ENCODE assay signal across 9 cellular contexts in genomic region chr11:72079776-72080325, GRCh38. TPM values are rescaled to one million over a fixed set of nuclear protein-coding genes. Genes with fewer than 3 reads are reported as not detected.
A peak's percentile ranks its signal among the peaks of the same experiment; 100 is the strongest.
DNase-seq lines count a peak whose midpoint lies in the region; ATAC-seq and TF ChIP-seq lines count a peak whose summit lies in the region.
"Had no signal": no experiment of that assay in that cellular context is flagged by ENCODE, and none has a peak within 500 bp of the region (broad histone marks: within the 10 kb centered on the region; RNA-seq: fewer than 3 reads in every experiment).

No MANE protein-coding gene starts in this region.

- intact Hi-C loops in body of pancreas (cut with DNase I) (no loop called here), left colon (cut with DNase I, micrococcal nuclease) (loop anchor here in 1 of 2 donors (1.0 kb wide), 1 partner anchor 41 kb away; no protein-coding TSS in a partner anchor)

- peak overlapping the region; percentile 92 for H3K27ac ChIP-seq in DND-41 (ENCODE audit: low read length)
- H3K27ac ChIP-seq in body of pancreas = peak overlapping the region; percentile 72 to 96 (median 90)
- H3K27ac ChIP-seq in suprapubic skin = peak overlapping the region; percentile 86

- 1 to 2% methylated on average over 16 of the region's 16 CpGs for WGBS in body of pancreas, 2 donors
- WGBS in suprapubic skin = 3% methylated on average over 16 of the region's 16 CpGs

- TF ChIP-seq POLR2A in body of pancreas (IDR thresholded peaks at IDR 0.05) (no peak), suprapubic skin (IDR thresholded peaks at IDR 0.05) (no peak)

- H3K27me3 ChIP-seq in DND-41 (ENCODE audit: insufficient read depth, low read length, poor library complexity) (no peaks in the 10 kb centered on the region), body of pancreas (no peaks in the 10 kb centered on the region), suprapubic skin (no peaks in the 10 kb centered on the region)

- H4K20me1 ChIP-seq in DND-41 (ENCODE audit: insufficient read depth, low read length) = peaks cover 23% of the 10 kb centered on the region

- H3K4me1 ChIP-seq in DND-41 (ENCODE audit: insufficient read depth, low read length) (peaks cover 36% of the 10 kb centered on the region), body of pancreas (peaks cover 25% of the 10 kb centered on the region), suprapubic skin (peaks cover 48% of the 10 kb centered on the region)

- peak overlapping the region; percentile 81 for H2AFZ ChIP-seq in DND-41 (ENCODE audit: low read depth, low read length)

- H3K9me3 ChIP-seq in DND-41 (ENCODE audit: insufficient read depth, low read length, severe bottlenecking) = no peaks in the 10 kb centered on the region
- no peaks in the 10 kb centered on the region for H3K9me3 ChIP-seq in body of pancreas
- no peaks in the 10 kb centered on the region for H3K9me3 ChIP-seq in suprapubic skin

- H3K36me3 ChIP-seq in DND-41 (ENCODE audit: insufficient read depth, low read length) (peaks cover 17% of the 10 kb centered on the region), body of pancreas (replicated peaks in 1 of 2; ENCODE audit: insufficient read depth in 1 of 2, low read depth in 2 of 2) (no peaks in the 10 kb centered on the region), suprapubic skin (no peaks in the 10 kb centered on the region)

- ATAC-seq in DND-41 (ENCODE audit: insufficient read depth, low read depth) = peak; percentile 42
- ATAC-seq in body of pancreas = peak; percentile 37
- ATAC-seq in left colon = peak; percentile 46
- no peak for ATAC-seq in GM18870 (IDR thresholded peaks at IDR 0.05; ENCODE audit: unreplicated experiment)

- H3K9ac ChIP-seq in DND-41 (ENCODE audit: low read depth, low read length) = peak overlapping the region; percentile 81

- peak overlapping the region; percentile 86 to 96 for H3K4me3 ChIP-seq in DND-41 (ENCODE audit: low read depth in 1 of 2, low read length in 2 of 2)
- H3K4me3 ChIP-seq in LNCaP clone FGC (ENCODE audit: low read depth, low read length) = peak overlapping the region; percentile 71
- peak overlapping the region; percentile 58 to 79 for H3K4me3 ChIP-seq in body of pancreas
- H3K4me3 ChIP-seq in suprapubic skin = peak overlapping the region; percentile 66

- TF ChIP-seq EP300 in suprapubic skin (IDR thresholded peaks at IDR 0.05) = no peak

- H3K79me2 ChIP-seq in DND-41 (ENCODE audit: insufficient read depth, low read length) = peaks cover 54% of the 10 kb centered on the region

- DNase-seq in DND-41 (no peak), LNCaP clone FGC (ENCODE audit: low read depth) (peak; percentile 75), body of pancreas (peak; percentile 19 to 37 (median 32)), left colon (peak in 1 of 2 donors; percentile 53), suprapubic skin (ENCODE audit: low spot score in 2 of 2) (no peak), NCI-H2107 treated with DMSO at 0.1 percent for 48 hours (lab: John Stamatoyannopoulos, UW; ENCODE audit: unreplicated experiment) (no peak)
- DNase-seq in activated effector memory CD4-positive, alpha-beta T cell treated with anti-CD3 and anti-CD28 coated beads, Interleukin-2, amount 50 U/mL, for 16 hours = no peak

- TF ChIP-seq CTCF in DND-41 (IDR thresholded peaks at IDR 0.05; ENCODE audit: borderline replicate concordance, extremely low read depth, low read length, poor library complexity, severe bottlenecking) (no peak), LNCaP clone FGC (IDR thresholded peaks at IDR 0.05; ENCODE audit: control insufficient read depth, extremely low read depth, insufficient read depth) (no peak), body of pancreas (IDR thresholded peaks at IDR 0.05) (no peak), suprapubic skin (IDR thresholded peaks at IDR 0.05) (no peak)

- peak overlapping the region; percentile 95 for H3K4me2 ChIP-seq in DND-41 (ENCODE audit: insufficient read depth, low read length)

RNA-seq across cellular contexts. Expression of gene NUMA1, which starts 0.5 kb away (rescaled TPM):
- total RNA-seq in body of pancreas (100 to 1,000 TPM; 173 to 191 TPM), left colon (100 to 1,000 TPM; 157 to 183 TPM), suprapubic skin (100 to 1,000 TPM; 296 to 845 (median 452) TPM)

RNA-seq across cellular contexts. Expression of gene LRRC51, which starts 0.8 kb away (rescaled TPM):
- 1 to 10 TPM; 2.3 to 9.9 TPM for total RNA-seq in body of pancreas
- total RNA-seq in left colon = 10 to 100 TPM in 1 of 2 donors, 1 to 10 TPM in 1; 8.0 to 10.1 TPM
- total RNA-seq in suprapubic skin = 1 to 10 TPM; 3.7 to 9.9 (median 6.6) TPM

RNA-seq across cellular contexts. Expression of gene LAMTOR1, which starts 23.2 kb away (rescaled TPM):
- total RNA-seq in body of pancreas (10 to 100 TPM; 65.6 to 66.9 TPM), left colon (100 to 1,000 TPM in 1 of 2 donors, 10 to 100 TPM in 1; 96.8 to 102 TPM), suprapubic skin (100 to 1,000 TPM in 2 of 4 donors, 10 to 100 TPM in 2; 64.5 to 111 (median 101) TPM)

RNA-seq across cellular contexts. Expression of gene TOMT, which starts 25.9 kb away (rescaled TPM):
- total RNA-seq in body of pancreas (not detected), left colon (not detected), suprapubic skin (not detected)
- total RNA-seq: SK-MEL-5 had no signal

RNA-seq across cellular contexts. Expression of gene ANAPC15, which starts 32.6 kb away (rescaled TPM):
- total RNA-seq in body of pancreas (10 to 100 TPM; 14.2 to 22.1 TPM), left colon (10 to 100 TPM; 44.2 to 49.8 TPM), suprapubic skin (10 to 100 TPM; 20.6 to 32.1 (median 25.6) TPM)

Comparison
In these comparisons a context has a peak if more than half of its experiments do, and no peak if none do; other contexts are left out.
1. DNase-seq: peak in LNCaP clone FGC (single experiment) and body of pancreas (4 of 4); none in DND-41 (single experiment), suprapubic skin (0 of 2), activated effector memory CD4-positive, alpha-beta T cell treated with anti-CD3 and anti-CD28 coated beads, Interleukin-2, amount 50 U/mL, for 16 hours (single experiment) and NCI-H2107 treated with DMSO at 0.1 percent for 48 hours (single experiment).
2. Peak in every context shown above with its lines, with median percentiles within 50 percentile points of each other: H3K27ac ChIP-seq and H3K4me3 ChIP-seq.